1 cellular context compared by ENCODE assay signal in the genomic region with DNA sequence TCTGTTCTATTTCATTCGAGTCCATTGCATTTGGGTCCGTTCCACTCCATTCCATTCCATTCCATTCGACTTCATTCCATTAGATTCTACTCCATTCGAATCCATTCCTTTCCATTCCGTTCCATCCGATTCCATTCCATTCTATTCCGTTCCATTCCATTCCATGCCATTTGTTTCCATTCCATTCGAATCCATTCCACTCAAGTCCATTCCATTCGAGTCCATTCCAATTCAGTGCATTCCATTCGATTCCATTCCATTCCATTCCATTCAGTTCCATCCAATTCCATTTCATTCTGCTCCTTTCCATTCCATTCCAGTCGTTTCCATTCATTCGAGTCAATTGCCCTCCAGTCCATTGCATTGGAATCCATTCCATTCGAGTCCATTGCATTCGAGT.
A peak's percentile ranks its signal among the peaks of the same experiment; 100 is the strongest.
TF ChIP-seq lines count a peak whose summit lies in the region.

No MANE protein-coding gene starts in this region.

TF ChIP-seq in GM12878, 131 proteins besides CTCF, POLR2A, EP300 and RAD21 (continued from another document):
- TF ChIP-seq FOXK2 (IDR thresholded peaks at IDR 0.05): peak; percentile 28; the same call in 1 of the 2 replicates
TF ChIP-seq in GM12878: peak in this region for 3.
